ENCODE assay signal across 8 cellular contexts in genomic region chr6:41706876-41707564, GRCh38. TPM values are rescaled to one million over a fixed set of nuclear protein-coding genes. Genes with fewer than 3 reads are reported as not detected.
DNase-seq lines count a peak whose midpoint lies in the region; ATAC-seq lines count a peak whose summit lies in the region.

No MANE protein-coding gene starts in this region.

- peak overlapping the region; percentile 94 for H3K27ac Mint-ChIP-seq in activated naive CD8-positive, alpha-beta T cell

- peak overlapping the region; percentile 37 for H3K4me3 Mint-ChIP-seq in activated T-cell treated with anti-CD3 and anti-CD28 coated beads, Interleukin-2, amount 50 U/mL, for 4 hours
- H3K4me3 Mint-ChIP-seq in activated naive CD8-positive, alpha-beta T cell: peak overlapping the region; percentile 42

- H3K36me3 Mint-ChIP-seq in activated T-cell treated with anti-CD3 and anti-CD28 coated beads, Interleukin-2, amount 50 U/mL, for 4 hours (ENCODE audit: insufficient read depth): peaks cover 3% of the 10 kb centered on the region
- peaks cover 3% of the 10 kb centered on the region for H3K36me3 Mint-ChIP-seq in activated naive CD8-positive, alpha-beta T cell

- peaks cover 41% of the 10 kb centered on the region for H3K4me1 Mint-ChIP-seq in activated T-cell treated with anti-CD3 and anti-CD28 coated beads, Interleukin-2, amount 50 U/mL, for 4 hours (ENCODE audit: low read depth)
- H3K4me1 Mint-ChIP-seq in activated naive CD8-positive, alpha-beta T cell (ENCODE audit: low read depth): peaks cover 24% of the 10 kb centered on the region

- ATAC-seq in activated T-cell treated with anti-CD3 and anti-CD28 coated beads, Interleukin-2, amount 50 U/mL, for 4 hours: peak; percentile 19 to 20
- peak; percentile 26 for ATAC-seq in stimulated activated naive CD8-positive, alpha-beta T cell treated with anti-CD3 and anti-CD28 coated beads, Interleukin-15, Interleukin-2, amounts not matched to agents 100 U/mL and 50 U/mL, for 24 hours
- no peak for ATAC-seq in HG02840 (IDR thresholded peaks at IDR 0.05; ENCODE audit: low FRiP score, unreplicated experiment)

- DNase-seq in activated T-cell treated with anti-CD3 and anti-CD28 coated beads, Interleukin-2, amount 50 U/mL, for 4 hours: no peak
- DNase-seq in activated T-cell treated with anti-CD3 and anti-CD28 coated beads, Interleukin-2, amount 50 U/mL, for 1 hour: no peak
- DNase-seq in hippocampal formation (lab: John Stamatoyannopoulos, UW): peak; percentile 49 to 53
- DNase-seq in stimulated activated naive CD8-positive, alpha-beta T cell treated with anti-CD3 and anti-CD28 coated beads, Interleukin-15, Interleukin-2, amounts not matched to agents 100 U/mL and 50 U/mL, for 24 hours: peak; percentile 50
- DNase-seq in SK-N-DZ (ENCODE audit: low spot score): no peak
- no peak for DNase-seq in inferior parietal cortex (ENCODE audit: extremely low spot score)

- H3K27me3 Mint-ChIP-seq in activated T-cell treated with anti-CD3 and anti-CD28 coated beads, Interleukin-2, amount 50 U/mL, for 4 hours (ENCODE audit: low read depth): no peaks in the 10 kb centered on the region
- no peaks in the 10 kb centered on the region for H3K27me3 Mint-ChIP-seq in activated naive CD8-positive, alpha-beta T cell

- no peaks in the 10 kb centered on the region for H3K9me3 Mint-ChIP-seq in activated T-cell treated with anti-CD3 and anti-CD28 coated beads, Interleukin-2, amount 50 U/mL, for 4 hours
- H3K9me3 Mint-ChIP-seq in activated naive CD8-positive, alpha-beta T cell (ENCODE audit: low read depth): no peaks in the 10 kb centered on the region

RNA-seq across cellular contexts. Expression of gene TFEB, which starts 28.4 kb away (rescaled TPM):
- total RNA-seq in activated T-cell treated with anti-CD3 and anti-CD28 coated beads, Interleukin-2, amount 50 U/mL, for 4 hours: 10 to 100 TPM in 2 of 3 donors, 1 to 10 TPM in 1; 7.6 to 15.4 (median 10.8) TPM
- polyA plus RNA-seq in SK-N-DZ (2014; cell fraction: cytosol; rRNA removed): 3.0 and 3.2 TPM in 2 replicates
- polyA plus RNA-seq in SK-N-DZ (2014; cell fraction: nucleus; rRNA removed): 2.7 and 2.8 TPM in 2 replicates

RNA-seq across cellular contexts. Expression of gene PGC, which starts 40.2 kb away (rescaled TPM):
- total RNA-seq in activated T-cell treated with anti-CD3 and anti-CD28 coated beads, Interleukin-2, amount 50 U/mL, for 4 hours: under 1 TPM; 0.14 to 0.38 (median 0.24) TPM
- polyA plus RNA-seq in SK-N-DZ (2014; cell fraction: cytosol; rRNA removed): not detected in 2 replicates
- polyA plus RNA-seq in SK-N-DZ (2014; cell fraction: nucleus; rRNA removed): not detected in 2 replicates

Comparison
In these comparisons a context has a peak if more than half of its experiments do, and no peak if none do; other contexts are left out.
1. DNase-seq: peak in hippocampal formation (2 of 2) and stimulated activated naive CD8-positive, alpha-beta T cell treated with anti-CD3 and anti-CD28 coated beads, Interleukin-15, Interleukin-2, amounts not matched to agents 100 U/mL and 50 U/mL, for 24 hours (single experiment); none in activated T-cell treated with anti-CD3 and anti-CD28 coated beads, Interleukin-2, amount 50 U/mL, for 4 hours (single experiment), activated T-cell treated with anti-CD3 and anti-CD28 coated beads, Interleukin-2, amount 50 U/mL, for 1 hour (single experiment), SK-N-DZ (single experiment) and inferior parietal cortex (single experiment).